In genomic region chr17:40311575-40311974, GRCh38 we compare ENCODE assay signal across 9 cellular contexts. TPM values are rescaled to one million over a fixed set of nuclear protein-coding genes. Genes with fewer than 3 reads are reported as not detected.
DNase-seq lines count a peak whose midpoint lies in the region; ATAC-seq, FAIRE-seq and TF ChIP-seq lines count a peak whose summit lies in the region.
"Had no signal": no experiment of that assay in that cellular context is flagged by ENCODE, and none has a peak within 500 bp of the region (broad histone marks: within the 10 kb centered on the region; RNA-seq: fewer than 3 reads in every experiment).

No MANE protein-coding gene starts in this region.

- POLR2A ChIA-PET in A549 (lab: Yijun Ruan, JAX) = interaction anchor here (0.7 kb wide), 1 partner anchor 92 kb away, joined by 4 read pairs; the partner anchor contains the start of gene WIPF2

- TF ChIP-seq POLR2A in A549 (IDR thresholded peaks at IDR 0.05; ENCODE audit: low read length) (no peak), body of pancreas (IDR thresholded peaks at IDR 0.05) (no peak)

- DNase-seq in A549 (ENCODE audit: low read depth in 1 of 2, low spot score in 1 of 2) = no peak
- peak; percentile 58 for DNase-seq in LoVo (ENCODE audit: low spot score)
- DNase-seq in body of pancreas = peak in 2 of 4 donors; percentile 52 to 57
- peak; percentile 89 for DNase-seq in mesenteric fat pad (ENCODE audit: low spot score)
- DNase-seq in nephron progenitor cell = no peak
- no peak for DNase-seq in SKM-1 (lab: John Stamatoyannopoulos, UW; ENCODE audit: unreplicated experiment)
- no peak for DNase-seq in amygdala (lab: John Stamatoyannopoulos, UW)
- DNase-seq in middle frontal gyrus (ENCODE audit: extremely low spot score, low spot score) = no peak

- intact Hi-C loops in body of pancreas (cut with DNase I) = no loop called here

- TF ChIP-seq EP300 in A549 (IDR thresholded peaks at IDR 0.05) = peak; percentile 18 to 45; a peak in 2 of 5 replicates

- H3K4me1 Mint-ChIP-seq in nephron progenitor cell = no peaks in the 10 kb centered on the region

- H3K27ac ChIP-seq in A549 (peak overlapping the region; percentile 95 to 97), body of pancreas (peak overlapping the region; percentile 41 to 89 (median 71))

- no peak overlapping the region for H3K4me3 Mint-ChIP-seq in nephron progenitor cell

- TF ChIP-seq CTCF in A549 (IDR thresholded peaks at IDR 0.05) (no peak; the same call in 2 of the 3 replicates), body of pancreas (IDR thresholded peaks at IDR 0.05) (no peak), nephron progenitor cell (IDR thresholded peaks at IDR 0.05) (no peak)

- H3K4me3 ChIP-seq in A549 (no peak overlapping the region), body of pancreas (no peak overlapping the region)

- peak in 1 of 2 experiments; percentile 1; a peak in 1 of 6 replicates for ATAC-seq in A549
- ATAC-seq in body of pancreas = no peak

- H3K4me1 ChIP-seq in A549 (peaks cover 95% of the 10 kb centered on the region), body of pancreas (peaks cover 76% of the 10 kb centered on the region)

- no peak for FAIRE-seq in A549 (lab: Jason Lieb, UNC)

- WGBS in A549 (ENCODE audit: missing lambda C conversion rate) = 14% methylated on average over 2 of the region's 2 CpGs
- 37 to 50% methylated on average over 2 of the region's 2 CpGs for WGBS in body of pancreas, 2 donors

- H3K36me3 ChIP-seq in body of pancreas (replicated peaks in 1 of 2; ENCODE audit: insufficient read depth in 1 of 2, low read depth in 2 of 2) = no peaks in the 10 kb centered on the region

- CTCF ChIA-PET in A549 (lab: Yijun Ruan, JAX) = interaction anchor here (0.8 to 50.4 kb wide), 6 partner anchors 7 to 222 kb away, joined by 3 to 2395 read pairs (median 536); partner anchors contain the start of genes CDC6, GJD3 and RARA

- peak in 1 of 2 experiments; percentile 27; a peak in 2 of 5 replicates for TF ChIP-seq RAD21 in A549 (conservative IDR thresholded peaks at IDR 0.05 in 1 of 2, IDR thresholded peaks at IDR 0.05 in 1 of 2)

- no peak overlapping the region for H3K27ac Mint-ChIP-seq in nephron progenitor cell

- no peaks in the 10 kb centered on the region for H3K27me3 ChIP-seq in body of pancreas

- H3K9me3 Mint-ChIP-seq in nephron progenitor cell = no peaks in the 10 kb centered on the region

- H3K27me3 Mint-ChIP-seq in nephron progenitor cell (ENCODE audit: low read depth, poor library complexity) = peaks cover 8% of the 10 kb centered on the region

- no peaks in the 10 kb centered on the region for H3K36me3 Mint-ChIP-seq in nephron progenitor cell (ENCODE audit: low read depth)

- H3K9me3 ChIP-seq in A549 (no peaks in the 10 kb centered on the region), body of pancreas (no peaks in the 10 kb centered on the region)

- H3K4me2 ChIP-seq in A549 = peak overlapping the region; percentile 99

TF ChIP-seq in A549, 52 proteins besides CTCF, POLR2A, EP300 and RAD21:
- TF ChIP-seq ZNF302 (CRISPR knock-in tag; IDR thresholded peaks at IDR 0.05) (no peak), HEYL (CRISPR knock-in tag; IDR thresholded peaks at IDR 0.05) (no peak), KDM5A (IDR thresholded peaks at IDR 0.05) (no peak), PHF8 (IDR thresholded peaks at IDR 0.05; ENCODE audit: borderline replicate concordance, low read depth) (no peak), RNF2 (IDR thresholded peaks at IDR 0.05; ENCODE audit: borderline replicate concordance, low read depth) (no peak), HOXB13 (CRISPR knock-in tag; IDR thresholded peaks at IDR 0.05; ENCODE audit: low read depth) (no peak), JUNB (IDR thresholded peaks at IDR 0.05) (0 out of 2 replicates have a peak, but pooled peaks have one; percentile 43), USF2 (IDR thresholded peaks at IDR 0.05) (no peak), NR3C1 (IDR thresholded peaks at IDR 0.05) (no peak), TP53 (CRISPR knock-in tag; IDR thresholded peaks at IDR 0.05) (no peak), ZFP36 (IDR thresholded peaks at IDR 0.05; ENCODE audit: borderline replicate concordance, partially characterized antibody) (no peak), CHD2 (IDR thresholded peaks at IDR 0.05; ENCODE audit: low read length, partially characterized antibody) (no peak), POLR2AphosphoS2 (conservative IDR thresholded peaks at IDR 0.05; ENCODE audit: low read length) (no peak), MAFK (IDR thresholded peaks at IDR 0.05; ENCODE audit: partially characterized antibody) (no peak), CEBPB (IDR thresholded peaks at IDR 0.05) (no peak), FOSL2 (IDR thresholded peaks at IDR 0.05) (peak; percentile 21; the same call in 1 of the 2 replicates), FOSL2 (CRISPR knock-in tag; IDR thresholded peaks at IDR 0.05) (peak; percentile 26), CBX8 (IDR thresholded peaks at IDR 0.05) (no peak), TFCP2L1 (CRISPR knock-in tag; IDR thresholded peaks at IDR 0.05) (no peak), JUN (IDR thresholded peaks at IDR 0.05) (peak in 1 of 2 experiments; percentile 32; a peak in 1 of 5 replicates), ZSCAN20 (CRISPR knock-in tag; IDR thresholded peaks at IDR 0.05) (no peak), BHLHE40 (IDR thresholded peaks at IDR 0.05; ENCODE audit: low read depth, low read length) (no peak), BCL3 (IDR thresholded peaks at IDR 0.05) (no peak), HDAC2 (IDR thresholded peaks at IDR 0.05) (no peak), ZC3H11A (IDR thresholded peaks at IDR 0.05) (no peak), E2F6 (IDR thresholded peaks at IDR 0.05; ENCODE audit: borderline replicate concordance, low read depth) (peak; percentile 40; the same call in 1 of the 2 replicates)
- TF ChIP-seq, protein P1, sequence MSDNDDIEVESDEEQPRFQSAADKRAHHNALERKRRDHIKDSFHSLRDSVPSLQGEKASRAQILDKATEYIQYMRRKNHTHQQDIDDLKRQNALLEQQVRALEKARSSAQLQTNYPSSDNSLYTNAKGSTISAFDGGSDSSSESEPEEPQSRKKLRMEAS (IDR thresholded peaks at IDR 0.05) = peak; percentile 76; the same call in 1 of the 2 replicates
- TF ChIP-seq, protein P2, sequence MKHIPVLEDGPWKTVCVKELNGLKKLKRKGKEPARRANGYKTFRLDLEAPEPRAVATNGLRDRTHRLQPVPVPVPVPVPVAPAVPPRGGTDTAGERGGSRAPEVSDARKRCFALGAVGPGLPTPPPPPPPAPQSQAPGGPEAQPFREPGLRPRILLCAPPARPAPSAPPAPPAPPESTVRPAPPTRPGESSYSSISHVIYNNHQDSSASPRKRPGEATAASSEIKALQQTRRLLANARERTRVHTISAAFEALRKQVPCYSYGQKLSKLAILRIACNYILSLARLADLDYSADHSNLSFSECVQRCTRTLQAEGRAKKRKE (CRISPR knock-in tag; IDR thresholded peaks at IDR 0.05; ENCODE audit: low read depth) = no peak

RNA-seq across cellular contexts. Expression of gene RARA, which starts 2.6 kb away (rescaled TPM):
- 8.6 and 9.9 TPM in 2 replicates for polyA plus RNA-seq in A549 (2011; rRNA removed)
- polyA plus RNA-seq in A549 (2012; cell fraction: cytosol; rRNA removed) = 6.5 and 11.0 TPM in 2 replicates
- polyA plus RNA-seq in A549 (2012; cell fraction: nucleus; rRNA removed) = 17.6 and 21.1 TPM in 2 replicates
- 17.2 to 18.5 TPM (median 17.9 TPM) in 3 replicates for polyA plus RNA-seq in A549 (2017; fragmentation: RNase III; extraction: RNeasy Plus Mini Kit Qiagen cat#74134 plus additional on column Dnase treatment)
- polyA minus RNA-seq in A549 (2011; rRNA and poly(A)+ RNA removed) = 11.6 and 12.9 TPM in 2 replicates
- 10 to 100 TPM; 11.4 to 13.8 TPM for total RNA-seq in body of pancreas
- total RNA-seq in mesenteric fat pad = 70.3 TPM

RNA-seq across cellular contexts. Expression of gene CDC6, which starts 23.9 kb away (rescaled TPM):
- 71.4 and 79.5 TPM in 2 replicates for polyA plus RNA-seq in A549 (2011; rRNA removed)
- 41.7 and 44.4 TPM in 2 replicates for polyA plus RNA-seq in A549 (2012; cell fraction: cytosol; rRNA removed)
- polyA plus RNA-seq in A549 (2012; cell fraction: nucleus; rRNA removed) = 29.8 and 45.7 TPM in 2 replicates
- 66.6 to 67.5 TPM (median 67.0 TPM) in 3 replicates for polyA plus RNA-seq in A549 (2017; fragmentation: RNase III; extraction: RNeasy Plus Mini Kit Qiagen cat#74134 plus additional on column Dnase treatment)
- polyA minus RNA-seq in A549 (2011; rRNA and poly(A)+ RNA removed) = 27.0 and 28.3 TPM in 2 replicates
- total RNA-seq in body of pancreas = under 1 TPM; 0.66 to 0.78 TPM
- 2.4 TPM for total RNA-seq in mesenteric fat pad

RNA-seq across cellular contexts. Expression of gene GJD3, which starts 53.0 kb away (rescaled TPM):
- 0.09 TPM in 1 of 2 replicates, not detected in the other for polyA plus RNA-seq in A549 (2011; rRNA removed)
- 0.21 and 0.41 TPM in 2 replicates for polyA plus RNA-seq in A549 (2012; cell fraction: cytosol; rRNA removed)
- 0.36 and 0.82 TPM in 2 replicates for polyA plus RNA-seq in A549 (2012; cell fraction: nucleus; rRNA removed)
- 0.40 to 1.2 TPM (median 0.70 TPM) in 3 replicates for polyA plus RNA-seq in A549 (2017; fragmentation: RNase III; extraction: RNeasy Plus Mini Kit Qiagen cat#74134 plus additional on column Dnase treatment)
- not detected in 2 replicates for polyA minus RNA-seq in A549 (2011; rRNA and poly(A)+ RNA removed)
- 1 to 10 TPM in 1 of 2 donors, not detected in 1; 1.3 TPM for total RNA-seq in body of pancreas
- total RNA-seq in mesenteric fat pad = 0.77 TPM
- total RNA-seq: kidney epithelial cell had no signal

Comparison
In these comparisons a context has a peak if more than half of its experiments do, and no peak if none do; other contexts are left out.
1. DNase-seq: peak in LoVo (single experiment) and mesenteric fat pad (single experiment); none in A549 (0 of 2), nephron progenitor cell (single experiment), SKM-1 (single experiment), amygdala (0 of 56) and middle frontal gyrus (single experiment).